ENCODE assay signal across 13 cellular contexts in the genomic region with DNA sequence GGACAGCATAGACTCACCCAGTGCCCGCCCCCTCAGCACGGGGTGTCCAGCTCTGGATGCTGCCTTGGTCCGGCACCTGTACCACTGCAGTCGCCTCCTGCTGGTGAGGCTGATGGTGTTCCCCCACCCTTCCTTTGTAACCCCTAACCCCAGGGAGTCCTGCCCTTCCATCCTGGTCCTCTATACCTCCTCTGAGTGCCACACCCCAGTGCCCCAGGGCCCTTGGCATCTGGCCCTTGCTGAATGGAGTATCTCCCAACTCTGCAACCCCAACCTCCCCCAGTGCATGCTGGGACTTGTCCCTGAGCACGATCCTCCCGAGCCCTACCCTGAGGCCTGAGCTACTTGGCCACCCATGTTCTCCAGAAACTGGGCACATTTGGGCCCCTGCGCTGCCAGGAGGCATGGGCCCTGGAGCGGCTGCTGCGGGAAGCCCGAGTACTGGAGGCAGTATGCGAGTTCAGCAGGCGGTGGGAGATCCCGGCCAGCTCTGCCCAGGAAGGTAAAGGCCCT. TPM values are rescaled to one million over a fixed set of nuclear protein-coding genes. Genes with fewer than 3 reads are reported as not detected.
DNase-seq lines count a peak whose midpoint lies in the region; ATAC-seq and TF ChIP-seq lines count a peak whose summit lies in the region.
"Had no signal": no experiment of that assay in that cellular context is flagged by ENCODE, and none has a peak within 500 bp of the region (broad histone marks: within the 10 kb centered on the region; RNA-seq: fewer than 3 reads in every experiment).

No MANE protein-coding gene starts in this region.

- intact Hi-C loops in Caco-2 (cut with micrococcal nuclease; ENCODE audit: unreplicated experiment): no loop called here

- no peaks in the 10 kb centered on the region; the same call in 1 of the 2 replicates for H3K27me3 ChIP-seq in Caco-2 (replicated peaks; ENCODE audit: control insufficient read depth, insufficient read depth, low read length)
- H3K27me3 ChIP-seq in GM23338 (ENCODE audit: insufficient read depth): peaks cover 23% of the 10 kb centered on the region
- H3K27me3 ChIP-seq: right lobe of liver, testis had no signal

- H2AFZ ChIP-seq in GM23338: no peak overlapping the region

- no peak overlapping the region for H3K4me3 Mint-ChIP-seq in Caco-2 (ENCODE audit: unreplicated experiment)
- H3K4me3 Mint-ChIP-seq in GM23338: no peak overlapping the region
- no peak overlapping the region for H3K4me3 Mint-ChIP-seq in memory B cell
- H3K4me3 Mint-ChIP-seq in activated T-cell treated with anti-CD3 and anti-CD28 coated beads, Interleukin-2, amount 50 U/mL, for 4 hours: no peak overlapping the region

- no peak; the same call in 2 of the 3 replicates for ATAC-seq in GM23338
- no peak for ATAC-seq in memory B cell (ENCODE audit: low read depth)
- no peak for ATAC-seq in GM19463 (IDR thresholded peaks at IDR 0.05; ENCODE audit: unreplicated experiment)
- ATAC-seq in activated T-cell treated with anti-CD3 and anti-CD28 coated beads, Interleukin-2, amount 50 U/mL, for 4 hours: no peak
- ATAC-seq: right lobe of liver had no signal

- BruUV-seq in Caco-2 (replicated peaks; lab: Mats Ljungman, UMichigan): no TSS peak

- TF ChIP-seq CTCF in Caco-2 (IDR thresholded peaks at IDR 0.05; ENCODE audit: insufficient read depth in 1 of 2, low read depth in 1 of 2, low read length in 1 of 2, severe bottlenecking in 1 of 2, unreplicated experiment in 1 of 2): peak in 1 of 2 experiments; percentile 31
- TF ChIP-seq CTCF in GM23338 (conservative IDR thresholded peaks at IDR 0.05; ENCODE audit: low read depth in 2 of 2): peak; percentile 34 to 54
- TF ChIP-seq CTCF in cardiac fibroblast (IDR thresholded peaks at IDR 0.05; ENCODE audit: low read depth, low read length): peak; percentile 17

- peaks cover 5% of the 10 kb centered on the region for H4K20me1 ChIP-seq in GM23338 (replicated peaks; ENCODE audit: insufficient read depth)

- DNase-seq in Caco-2 (peak in 1 of 2 experiments; percentile 41), GM23338 (ENCODE audit: low spot score) (no peak), cardiac fibroblast (ENCODE audit: low read depth in 2 of 2) (no peak), memory B cell (ENCODE audit: low spot score in 2 of 2) (no peak), NCI-H82 (lab: John Stamatoyannopoulos, UW) (no peak)
- DNase-seq in stimulated activated CD4-positive, alpha-beta T cell treated with anti-CD3 and anti-CD28 coated beads, Interleukin-2, amount 100 ng/mL, for 24 hours: no peak
- DNase-seq in activated T-cell treated with anti-CD3 and anti-CD28 coated beads, Interleukin-2, amount 50 U/mL, for 4 hours: no peak
- DNase-seq: MV-4-11, NCI-H510A treated with DMSO at 0.1 percent for 48 hours, Right ventricle myocardium superior, testis had no signal

- H3K4me2 ChIP-seq in GM23338: no peak overlapping the region

- H3K4me1 Mint-ChIP-seq in Caco-2 (ENCODE audit: low read depth, unreplicated experiment) (peaks cover 7% of the 10 kb centered on the region), GM23338 (peaks cover 25% of the 10 kb centered on the region), memory B cell (peaks cover 70% of the 10 kb centered on the region)
- peaks cover 49% of the 10 kb centered on the region for H3K4me1 Mint-ChIP-seq in activated T-cell treated with anti-CD3 and anti-CD28 coated beads, Interleukin-2, amount 50 U/mL, for 4 hours (ENCODE audit: low read depth)

- CTCF ChIA-PET in Caco-2 (lab: Charles Lee): interaction anchor here (0.6 to 6.2 kb wide), 7 partner anchors 11 to 272 kb away, joined by 3 to 74 read pairs (median 3); a partner anchor contains a TSS

- H3K36me3 ChIP-seq in Caco-2 (ENCODE audit: control insufficient read depth, insufficient read depth, low read length): peaks cover 4% of the 10 kb centered on the region
- no peaks in the 10 kb centered on the region for H3K36me3 ChIP-seq in GM23338 (ENCODE audit: insufficient read depth)

- H3K27ac ChIP-seq in GM23338 (ENCODE audit: low read depth): no peak overlapping the region
- H3K27ac ChIP-seq: right lobe of liver, testis had no signal

- POLR2A ChIA-PET in Caco-2 (lab: Charles Lee): no interaction called here

- H3K27ac Mint-ChIP-seq in Caco-2 (ENCODE audit: unreplicated experiment): peak overlapping the region; percentile 70
- H3K27ac Mint-ChIP-seq in GM23338: no peak overlapping the region
- H3K27ac Mint-ChIP-seq in memory B cell: peak overlapping the region; percentile 82

- H3K9me3 ChIP-seq in Caco-2: no peaks in the 10 kb centered on the region
- H3K9me3 ChIP-seq: right lobe of liver, testis had no signal

- peaks cover 73% of the 10 kb centered on the region for H3K36me3 Mint-ChIP-seq in Caco-2 (ENCODE audit: insufficient read depth, unreplicated experiment)
- H3K36me3 Mint-ChIP-seq in GM23338 (ENCODE audit: low read depth): peaks cover 12% of the 10 kb centered on the region
- peaks cover 28% of the 10 kb centered on the region for H3K36me3 Mint-ChIP-seq in memory B cell
- H3K36me3 Mint-ChIP-seq in activated T-cell treated with anti-CD3 and anti-CD28 coated beads, Interleukin-2, amount 50 U/mL, for 4 hours (ENCODE audit: insufficient read depth): peaks cover 5% of the 10 kb centered on the region

- no peaks in the 10 kb centered on the region for H3K27me3 Mint-ChIP-seq in Caco-2 (ENCODE audit: insufficient read depth, unreplicated experiment)
- peaks cover 49% of the 10 kb centered on the region for H3K27me3 Mint-ChIP-seq in GM23338 (ENCODE audit: insufficient read depth, low read depth, poor library complexity)
- H3K27me3 Mint-ChIP-seq in memory B cell: no peaks in the 10 kb centered on the region
- no peaks in the 10 kb centered on the region for H3K27me3 Mint-ChIP-seq in activated T-cell treated with anti-CD3 and anti-CD28 coated beads, Interleukin-2, amount 50 U/mL, for 4 hours (ENCODE audit: low read depth)

- no peak overlapping the region for H3K4me3 ChIP-seq in Caco-2 (ENCODE audit: low read depth, low read length)
- H3K4me3 ChIP-seq in GM23338: no peak overlapping the region
- H3K4me3 ChIP-seq in cardiac fibroblast (replicated peaks in 1 of 2; ENCODE audit: low read depth in 2 of 2, low read length in 2 of 2): no peak overlapping the region
- H3K4me3 ChIP-seq: right lobe of liver, testis had no signal

- H3K9me3 Mint-ChIP-seq in Caco-2 (ENCODE audit: unreplicated experiment) (no peaks in the 10 kb centered on the region), GM23338 (no peaks in the 10 kb centered on the region; the same call in 2 of the 3 replicates), memory B cell (no peaks in the 10 kb centered on the region)
- H3K9me3 Mint-ChIP-seq in activated T-cell treated with anti-CD3 and anti-CD28 coated beads, Interleukin-2, amount 50 U/mL, for 4 hours: no peaks in the 10 kb centered on the region

- no peaks in the 10 kb centered on the region for H3K9me2 ChIP-seq in GM23338 (ENCODE audit: insufficient read depth)

- peaks cover 3% of the 10 kb centered on the region; the same call in 1 of the 2 replicates for H3F3A ChIP-seq in GM23338 (replicated peaks; ENCODE audit: low read depth)

- H3K79me2 ChIP-seq in GM23338 (replicated peaks; ENCODE audit: insufficient read depth): no peaks in the 10 kb centered on the region

- peaks cover 1% of the 10 kb centered on the region for H3K4me1 ChIP-seq in Caco-2
- no peaks in the 10 kb centered on the region; the same call in 1 of the 2 replicates for H3K4me1 ChIP-seq in GM23338 (ENCODE audit: insufficient read depth)

TF ChIP-seq in GM23338, 12 proteins besides CTCF, POLR2A, EP300 and RAD21 (continues in another document):
- TF ChIP-seq, protein P1, sequence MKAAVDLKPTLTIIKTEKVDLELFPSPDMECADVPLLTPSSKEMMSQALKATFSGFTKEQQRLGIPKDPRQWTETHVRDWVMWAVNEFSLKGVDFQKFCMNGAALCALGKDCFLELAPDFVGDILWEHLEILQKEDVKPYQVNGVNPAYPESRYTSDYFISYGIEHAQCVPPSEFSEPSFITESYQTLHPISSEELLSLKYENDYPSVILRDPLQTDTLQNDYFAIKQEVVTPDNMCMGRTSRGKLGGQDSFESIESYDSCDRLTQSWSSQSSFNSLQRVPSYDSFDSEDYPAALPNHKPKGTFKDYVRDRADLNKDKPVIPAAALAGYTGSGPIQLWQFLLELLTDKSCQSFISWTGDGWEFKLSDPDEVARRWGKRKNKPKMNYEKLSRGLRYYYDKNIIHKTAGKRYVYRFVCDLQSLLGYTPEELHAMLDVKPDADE (IDR thresholded peaks at IDR 0.05): no peak
- no peak for TF ChIP-seq NANOG (IDR thresholded peaks at IDR 0.05; ENCODE audit: borderline replicate concordance)
- no peak for TF ChIP-seq ZNF114 (CRISPR knock-in tag; IDR thresholded peaks at IDR 0.05)
- no peak for TF ChIP-seq JUNB (IDR thresholded peaks at IDR 0.05; ENCODE audit: unreplicated experiment)

RNA-seq across cellular contexts. Expression of a gene that starts 15.8 kb away (rescaled TPM):
- 87.9 and 90.4 TPM in 2 replicates for total RNA-seq in Caco-2 (2022)
- total RNA-seq in GM23338 (2014; rRNA removed; shearing (Covaris generic)): 7.4 and 22.4 TPM in 2 replicates
- 6.8 and 7.6 TPM in 2 replicates for polyA plus RNA-seq in GM23338 (2016; fragmentation: Nextera tagmentation; extraction: Ambion mirVana)
- 10 to 100 TPM; 17.9 to 26.2 (median 18.0) TPM for total RNA-seq in activated T-cell treated with anti-CD3 and anti-CD28 coated beads, Interleukin-2, amount 50 U/mL, for 4 hours

RNA-seq across cellular contexts. Expression of a gene that starts 17.9 kb away (rescaled TPM):
- 60.8 and 67.8 TPM in 2 replicates for total RNA-seq in Caco-2 (2022)
- 64.5 and 81.0 TPM in 2 replicates for total RNA-seq in GM23338 (2014; rRNA removed; shearing (Covaris generic))
- polyA plus RNA-seq in GM23338 (2016; fragmentation: Nextera tagmentation; extraction: Ambion mirVana): 67.7 and 72.3 TPM in 2 replicates
- total RNA-seq in activated T-cell treated with anti-CD3 and anti-CD28 coated beads, Interleukin-2, amount 50 U/mL, for 4 hours: 10 to 100 TPM; 53.7 to 59.3 (median 54.0) TPM
